1 cellular context compared by ENCODE assay signal in the genomic region with DNA sequence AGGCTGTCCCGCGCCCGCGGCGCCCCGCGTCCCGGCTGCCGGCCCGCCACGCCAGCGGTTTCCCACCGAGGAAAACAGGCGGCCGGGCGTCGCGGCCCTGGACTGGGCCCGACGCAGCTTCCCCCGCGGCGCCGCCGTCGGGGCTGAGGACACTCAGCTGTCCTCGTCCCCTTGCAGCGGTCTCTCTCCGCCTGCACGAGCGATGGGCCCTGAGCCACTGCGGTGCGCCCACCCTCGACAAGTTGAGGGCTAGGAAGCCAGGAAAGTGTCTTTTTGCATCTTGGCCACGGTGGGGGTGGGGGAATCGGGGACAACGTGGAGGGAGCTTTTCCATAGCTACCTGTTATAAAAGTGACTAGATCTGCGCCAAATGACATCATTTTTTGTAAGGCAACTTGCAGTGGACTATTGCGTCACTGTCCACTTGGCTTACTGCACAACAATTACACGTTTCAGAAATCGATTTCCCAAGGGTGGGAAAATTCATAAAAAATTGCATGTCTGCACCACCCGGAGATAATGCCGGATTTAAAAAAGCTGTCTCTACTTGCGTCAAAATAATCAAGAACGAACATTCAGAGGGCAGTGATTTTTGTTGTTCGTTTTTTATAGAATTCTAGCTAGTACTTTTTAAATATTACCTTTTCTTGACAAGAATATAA.
TF ChIP-seq lines count a peak whose summit lies in the region.

No MANE protein-coding gene starts in this region.

TF ChIP-seq in IMR-90, 13 proteins besides CTCF, POLR2A, EP300 and RAD21:
- TF ChIP-seq BHLHE40 (IDR thresholded peaks at IDR 0.05; ENCODE audit: low read depth, low read length) (no peak), MAZ (IDR thresholded peaks at IDR 0.05; ENCODE audit: borderline replicate concordance, low read depth, low read length) (no peak), CEBPB (IDR thresholded peaks at IDR 0.05; ENCODE audit: low read depth, low read length) (peak; percentile 97)
